Comparison of ENCODE assay signal across 8 cellular contexts in genomic region chr12:67415473-67415872, GRCh38.
DNase-seq lines count a peak whose midpoint lies in the region; ATAC-seq and TF ChIP-seq lines count a peak whose summit lies in the region.

No MANE protein-coding gene starts in this region.

- DNase-seq in GM12864 (ENCODE audit: low read depth), result no peak
- peak; percentile 69 for DNase-seq in NCI-H2107 treated with DMSO at 0.1 percent for 48 hours (lab: John Stamatoyannopoulos, UW; ENCODE audit: unreplicated experiment)
- no peak for DNase-seq in chondrocyte (ENCODE audit: low spot score)
- DNase-seq in neural crest cell (ENCODE audit: low read depth, low spot score), result no peak
- DNase-seq in activated T-cell treated with anti-CD3 and anti-CD28 coated beads, Interleukin-2, amount 50 U/mL, for 1 hour, result no peak

- no peak overlapping the region for H3K4me3 ChIP-seq in GM12864 (ENCODE audit: low read depth, low read length)

- H3K27me3 Mint-ChIP-seq in chondrocyte (ENCODE audit: low read depth) (no peaks in the 10 kb centered on the region), neural crest cell (ENCODE audit: low read depth) (no peaks in the 10 kb centered on the region)

- peak; percentile 26 for TF ChIP-seq CTCF in GM12864 (IDR thresholded peaks at IDR 0.05; ENCODE audit: low read depth, low read length, missing control alignments)
- peak; percentile 82 for TF ChIP-seq CTCF in chondrocyte (IDR thresholded peaks at IDR 0.05)
- peak; percentile 53 for TF ChIP-seq CTCF in neural crest cell (conservative IDR thresholded peaks at IDR 0.05)

- ATAC-seq in GM21717 (IDR thresholded peaks at IDR 0.05; ENCODE audit: unreplicated experiment) (no peak), HG03342 (IDR thresholded peaks at IDR 0.05; ENCODE audit: unreplicated experiment) (no peak), HG02840 (IDR thresholded peaks at IDR 0.05; ENCODE audit: low FRiP score, unreplicated experiment) (no peak)

- H3K4me1 Mint-ChIP-seq in chondrocyte (ENCODE audit: low read depth), result peaks cover 19% of the 10 kb centered on the region
- H3K4me1 Mint-ChIP-seq in neural crest cell, result peaks cover 20% of the 10 kb centered on the region

- H3K27ac Mint-ChIP-seq in chondrocyte (ENCODE audit: unreplicated experiment) (no peak overlapping the region), neural crest cell (ENCODE audit: unreplicated experiment) (no peak overlapping the region)

- H3K36me3 Mint-ChIP-seq in chondrocyte (ENCODE audit: low read depth) (peaks cover 1% of the 10 kb centered on the region), neural crest cell (ENCODE audit: low read depth) (no peaks in the 10 kb centered on the region)

- H3K4me3 Mint-ChIP-seq in chondrocyte (ENCODE audit: unreplicated experiment), result no peak overlapping the region
- no peak overlapping the region for H3K4me3 Mint-ChIP-seq in neural crest cell

- H3K9me3 Mint-ChIP-seq in chondrocyte (ENCODE audit: low read depth), result no peaks in the 10 kb centered on the region
- no peaks in the 10 kb centered on the region for H3K9me3 Mint-ChIP-seq in neural crest cell

Comparison
In these comparisons a context has a peak if more than half of its experiments do, and no peak if none do; other contexts are left out.
1. CTCF ChIP-seq: peak in every context shown above with its lines; median percentile 82 in chondrocyte; 53 in neural crest cell; 26 in GM12864.